In genomic region chr11:27363576-27364115, GRCh38 we compare ENCODE assay signal across 8 cellular contexts. TPM values are rescaled to one million over a fixed set of nuclear protein-coding genes. Genes with fewer than 3 reads are reported as not detected.
DNase-seq lines count a peak whose midpoint lies in the region; ATAC-seq and TF ChIP-seq lines count a peak whose summit lies in the region.

No MANE protein-coding gene starts in this region.

- H3K9me3 Mint-ChIP-seq in HFFc6 (no peaks in the 10 kb centered on the region), brain (no peaks in the 10 kb centered on the region), mesothelial cell of epicardium (no peaks in the 10 kb centered on the region)

- H3K27ac ChIP-seq in 22Rv1, result peak overlapping the region; percentile 63

- in situ Hi-C loops in ACHN (cut with HindIII; ENCODE audit: low pct_ligation_motif_present, low pct_unique_long_range_greater_than_20kb, low sequenced_read_pairs), result no loop called here

- H3K4me3 Mint-ChIP-seq in HFFc6, result peak overlapping the region; percentile 93
- H3K4me3 Mint-ChIP-seq in brain, result peak overlapping the region; percentile 88 to 99 (median 97)
- H3K4me3 Mint-ChIP-seq in mesothelial cell of epicardium, result peak overlapping the region; percentile 96

- H3K4me1 Mint-ChIP-seq in HFFc6 (ENCODE audit: low read depth) (peaks cover 27% of the 10 kb centered on the region), brain (peaks cover 51% of the 10 kb centered on the region), mesothelial cell of epicardium (peaks cover 35% of the 10 kb centered on the region)

- H3K27me3 Mint-ChIP-seq in HFFc6 (ENCODE audit: insufficient read depth) (no peaks in the 10 kb centered on the region), brain (no peaks in the 10 kb centered on the region), mesothelial cell of epicardium (ENCODE audit: low read depth) (no peaks in the 10 kb centered on the region)

- H3K36me3 Mint-ChIP-seq in HFFc6 (ENCODE audit: low read depth) (peaks cover 10% of the 10 kb centered on the region), brain (no peaks in the 10 kb centered on the region), mesothelial cell of epicardium (peaks cover 4% of the 10 kb centered on the region)

- ATAC-seq in HG02884 (IDR thresholded peaks at IDR 0.05; ENCODE audit: unreplicated experiment), result no peak

- TF ChIP-seq CTCF in 22Rv1 (IDR thresholded peaks at IDR 0.05) (no peak), HFFc6 (IDR thresholded peaks at IDR 0.05) (no peak), brain (conservative IDR thresholded peaks at IDR 0.05) (no peak), mesothelial cell of epicardium (IDR thresholded peaks at IDR 0.05; ENCODE audit: unreplicated experiment) (no peak)

- DNase-seq in HFFc6 (no peak), mesothelial cell of epicardium (ENCODE audit: low spot score in 2 of 2, unreplicated experiment in 2 of 2) (no peak), mesenteric fat pad (ENCODE audit: low spot score) (no peak), ACHN (no peak)
- no peak for DNase-seq in stimulated activated CD4-positive, alpha-beta T cell treated with anti-CD3 and anti-CD28 coated beads, Interleukin-15, amount 100 ng/mL, for 24 hours

- H3K27ac Mint-ChIP-seq in HFFc6, result peak overlapping the region; percentile 95
- peak overlapping the region; percentile 56 to 99 (median 96) for H3K27ac Mint-ChIP-seq in brain
- H3K27ac Mint-ChIP-seq in mesothelial cell of epicardium, result peak overlapping the region; percentile 92

RNA-seq across cellular contexts. Expression of gene CCDC34, which starts 0.6 kb away (rescaled TPM):
- total RNA-seq in HFFc6 (2021; fragmentation: NEBNext Ultra II Directional; extraction: Animal tissue kit (Norgen Biotek cat#: 25700)), result 10 to 100 TPM in 5 of 6 experiments, 1 to 10 TPM in 1; 7.9 to 18.7 (median 13.9) TPM
- 21.4 TPM for polyA plus RNA-seq in brain (ENCODE audit: insufficient read depth, low read depth, low replicate concordance)
- total RNA-seq in mesothelial cell of epicardium, result 11.1 to 13.9 TPM (median 13.5 TPM) in 3 replicates
- 6.2 TPM for total RNA-seq in mesenteric fat pad
